Comparison of ENCODE assay signal across 8 cellular contexts in genomic region chr4:140861359-140862181, GRCh38.
DNase-seq lines count a peak whose midpoint lies in the region; ATAC-seq and TF ChIP-seq lines count a peak whose summit lies in the region.

No MANE protein-coding gene starts in this region.

- no peak overlapping the region for H3K4me3 ChIP-seq in left lung

- peak in 3 of 4 experiments; percentile 1 to 2 (median 1) for DNase-seq in activated CD4-positive, CD25-positive, alpha-beta regulatory T cell (lab: John Stamatoyannopoulos, UW)
- DNase-seq in activated CD4-positive, CD25-positive, alpha-beta regulatory T cell treated with anti-CD3 and anti-CD28 coated beads, Interleukin-2, amount 50 U/mL, for 72 hours: no peak
- peak; percentile 63 for DNase-seq in NCI-H146 (lab: John Stamatoyannopoulos, UW)
- peak; percentile 12 for DNase-seq in T-helper 9 cell
- DNase-seq in dedifferentiated amniotic fluid mesenchymal stem cell (ENCODE audit: extremely low spot score): peak; percentile 88
- DNase-seq in left lung: no peak
- peak; percentile 9 for DNase-seq in stimulated activated CD8-positive, alpha-beta memory T cell treated with anti-CD3 and anti-CD28 coated beads, Interleukin-12 subunit alpha, Interleukin-12 subunit beta, amount 100 ng/mL, for 24 hours (ENCODE audit: extremely low read depth)

- no peaks in the 10 kb centered on the region for H3K36me3 ChIP-seq in left lung

- peak; percentile 51 to 66 for TF ChIP-seq CTCF in left lung (IDR thresholded peaks at IDR 0.05)

- H3K27me3 ChIP-seq in left lung: no peaks in the 10 kb centered on the region

- no peaks in the 10 kb centered on the region for H3K4me1 ChIP-seq in left lung

- intact Hi-C loops in left lung (cut with DNase I): loop anchor here in 1 of 2 donors (5.0 kb wide), 1 partner anchor 271 kb away; the partner anchor contains the start of gene RNF150

- no peaks in the 10 kb centered on the region for H3K9me3 ChIP-seq in left lung

- ATAC-seq in HG02610 (IDR thresholded peaks at IDR 0.05; ENCODE audit: unreplicated experiment) (peak; percentile 78), left lung (peak; percentile 93)

- H3K27ac ChIP-seq in left lung: no peak overlapping the region

Comparison
In these comparisons a context has a peak if more than half of its experiments do, and no peak if none do; other contexts are left out.
1. DNase-seq: peak in activated CD4-positive, CD25-positive, alpha-beta regulatory T cell (3 of 4), NCI-H146 (single experiment), T-helper 9 cell (single experiment), dedifferentiated amniotic fluid mesenchymal stem cell (single experiment) and stimulated activated CD8-positive, alpha-beta memory T cell treated with anti-CD3 and anti-CD28 coated beads, Interleukin-12 subunit alpha, Interleukin-12 subunit beta, amount 100 ng/mL, for 24 hours (single experiment); none in activated CD4-positive, CD25-positive, alpha-beta regulatory T cell treated with anti-CD3 and anti-CD28 coated beads, Interleukin-2, amount 50 U/mL, for 72 hours (single experiment) and left lung (0 of 2).